1 cellular context compared by ENCODE assay signal in the genomic region with DNA sequence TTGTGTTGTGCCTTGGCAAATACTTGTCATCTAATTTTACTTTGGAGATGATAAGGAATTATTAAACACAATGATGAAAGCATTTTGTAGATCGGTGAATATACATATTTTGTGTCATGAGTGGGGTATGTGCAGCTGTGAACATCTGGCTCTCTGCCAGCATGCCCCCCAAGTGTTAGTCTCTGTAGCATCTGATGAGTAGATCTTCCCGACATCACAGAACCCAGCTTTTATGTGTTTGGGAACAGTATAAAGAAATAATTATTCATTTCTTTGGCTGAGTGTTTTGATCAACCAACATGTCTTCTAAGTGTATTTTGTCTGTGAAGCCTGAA.
TF ChIP-seq lines count a peak whose summit lies in the region.

No MANE protein-coding gene starts in this region.

TF ChIP-seq in HepG2, 621 proteins besides CTCF, POLR2A, EP300 and RAD21:
- TF ChIP-seq PAX8 (CRISPR knock-in tag; IDR thresholded peaks at IDR 0.05; ENCODE audit: borderline replicate concordance), result 0 out of 2 replicates have a peak, but pooled peaks have one; percentile 34
- 0 out of 2 replicates have a peak, but pooled peaks have one; percentile 39 for TF ChIP-seq TARDBP (CRISPR knock-in tag; IDR thresholded peaks at IDR 0.05)
- peak; percentile 54 for TF ChIP-seq NFIC (IDR thresholded peaks at IDR 0.05; ENCODE audit: low read length)
- TF ChIP-seq, protein P1, sequence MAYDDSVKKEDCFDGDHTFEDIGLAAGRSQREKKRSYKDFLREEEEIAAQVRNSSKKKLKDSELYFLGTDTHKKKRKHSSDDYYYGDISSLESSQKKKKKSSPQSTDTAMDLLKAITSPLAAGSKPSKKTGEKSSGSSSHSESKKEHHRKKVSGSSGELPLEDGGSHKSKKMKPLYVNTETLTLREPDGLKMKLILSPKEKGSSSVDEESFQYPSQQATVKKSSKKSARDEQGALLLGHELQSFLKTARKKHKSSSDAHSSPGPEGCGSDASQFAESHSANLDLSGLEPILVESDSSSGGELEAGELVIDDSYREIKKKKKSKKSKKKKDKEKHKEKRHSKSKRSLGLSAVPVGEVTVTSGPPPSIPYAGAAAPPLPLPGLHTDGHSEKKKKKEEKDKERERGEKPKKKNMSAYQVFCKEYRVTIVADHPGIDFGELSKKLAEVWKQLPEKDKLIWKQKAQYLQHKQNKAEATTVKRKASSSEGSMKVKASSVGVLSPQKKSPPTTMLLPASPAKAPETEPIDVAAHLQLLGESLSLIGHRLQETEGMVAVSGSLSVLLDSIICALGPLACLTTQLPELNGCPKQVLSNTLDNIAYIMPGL (CRISPR knock-in tag; IDR thresholded peaks at IDR 0.05; ENCODE audit: borderline replicate concordance in 1 of 2, low read depth in 1 of 2), result peak in 1 of 2 experiments; percentile 49; a peak in 1 of 4 replicates
- TF ChIP-seq, protein P2, sequence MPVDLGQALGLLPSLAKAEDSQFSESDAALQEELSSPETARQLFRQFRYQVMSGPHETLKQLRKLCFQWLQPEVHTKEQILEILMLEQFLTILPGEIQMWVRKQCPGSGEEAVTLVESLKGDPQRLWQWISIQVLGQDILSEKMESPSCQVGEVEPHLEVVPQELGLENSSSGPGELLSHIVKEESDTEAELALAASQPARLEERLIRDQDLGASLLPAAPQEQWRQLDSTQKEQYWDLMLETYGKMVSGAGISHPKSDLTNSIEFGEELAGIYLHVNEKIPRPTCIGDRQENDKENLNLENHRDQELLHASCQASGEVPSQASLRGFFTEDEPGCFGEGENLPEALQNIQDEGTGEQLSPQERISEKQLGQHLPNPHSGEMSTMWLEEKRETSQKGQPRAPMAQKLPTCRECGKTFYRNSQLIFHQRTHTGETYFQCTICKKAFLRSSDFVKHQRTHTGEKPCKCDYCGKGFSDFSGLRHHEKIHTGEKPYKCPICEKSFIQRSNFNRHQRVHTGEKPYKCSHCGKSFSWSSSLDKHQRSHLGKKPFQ (CRISPR knock-in tag; IDR thresholded peaks at IDR 0.05; ENCODE audit: insufficient replicate concordance), result peak; percentile 10
- TF ChIP-seq HDAC1 (CRISPR knock-in tag; IDR thresholded peaks at IDR 0.05), result no peak
- TF ChIP-seq SALL2 (CRISPR knock-in tag; IDR thresholded peaks at IDR 0.05), result 0 out of 2 replicates have a peak, but pooled peaks have one; percentile 29
- TF ChIP-seq, protein P3, sequence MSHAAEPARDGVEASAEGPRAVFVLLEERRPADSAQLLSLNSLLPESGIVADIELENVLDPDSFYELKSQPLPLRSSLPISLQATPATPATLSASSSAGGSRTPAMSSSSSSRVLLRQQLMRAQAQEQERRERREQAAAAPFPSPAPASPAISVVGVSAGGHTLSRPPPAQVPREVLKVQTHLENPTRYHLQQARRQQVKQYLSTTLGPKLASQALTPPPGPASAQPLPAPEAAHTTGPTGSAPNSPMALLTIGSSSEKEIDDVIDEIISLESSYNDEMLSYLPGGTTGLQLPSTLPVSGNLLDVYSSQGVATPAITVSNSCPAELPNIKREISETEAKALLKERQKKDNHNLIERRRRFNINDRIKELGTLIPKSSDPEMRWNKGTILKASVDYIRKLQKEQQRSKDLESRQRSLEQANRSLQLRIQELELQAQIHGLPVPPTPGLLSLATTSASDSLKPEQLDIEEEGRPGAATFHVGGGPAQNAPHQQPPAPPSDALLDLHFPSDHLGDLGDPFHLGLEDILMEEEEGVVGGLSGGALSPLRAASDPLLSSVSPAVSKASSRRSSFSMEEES (CRISPR knock-in tag; IDR thresholded peaks at IDR 0.05), result 0 out of 2 replicates have a peak, but pooled peaks have one; percentile 81
- TF ChIP-seq PHF21A (CRISPR knock-in tag; IDR thresholded peaks at IDR 0.05), result peak; percentile 15; the same call in 1 of the 2 replicates
- TF ChIP-seq MXD4 (CRISPR knock-in tag; IDR thresholded peaks at IDR 0.05), result peak; percentile 12; the same call in 1 of the 2 replicates
- TF ChIP-seq CCAR2 (optimal IDR thresholded peaks at IDR 0.05; ENCODE audit: low read depth, low read length), result no peak
- no peak for TF ChIP-seq AKAP8 (CRISPR knock-in tag; IDR thresholded peaks at IDR 0.05)
- TF ChIP-seq ZNF264 (CRISPR knock-in tag; IDR thresholded peaks at IDR 0.05), result 0 out of 2 replicates have a peak, but pooled peaks have one; percentile 17
- TF ChIP-seq, protein P4, sequence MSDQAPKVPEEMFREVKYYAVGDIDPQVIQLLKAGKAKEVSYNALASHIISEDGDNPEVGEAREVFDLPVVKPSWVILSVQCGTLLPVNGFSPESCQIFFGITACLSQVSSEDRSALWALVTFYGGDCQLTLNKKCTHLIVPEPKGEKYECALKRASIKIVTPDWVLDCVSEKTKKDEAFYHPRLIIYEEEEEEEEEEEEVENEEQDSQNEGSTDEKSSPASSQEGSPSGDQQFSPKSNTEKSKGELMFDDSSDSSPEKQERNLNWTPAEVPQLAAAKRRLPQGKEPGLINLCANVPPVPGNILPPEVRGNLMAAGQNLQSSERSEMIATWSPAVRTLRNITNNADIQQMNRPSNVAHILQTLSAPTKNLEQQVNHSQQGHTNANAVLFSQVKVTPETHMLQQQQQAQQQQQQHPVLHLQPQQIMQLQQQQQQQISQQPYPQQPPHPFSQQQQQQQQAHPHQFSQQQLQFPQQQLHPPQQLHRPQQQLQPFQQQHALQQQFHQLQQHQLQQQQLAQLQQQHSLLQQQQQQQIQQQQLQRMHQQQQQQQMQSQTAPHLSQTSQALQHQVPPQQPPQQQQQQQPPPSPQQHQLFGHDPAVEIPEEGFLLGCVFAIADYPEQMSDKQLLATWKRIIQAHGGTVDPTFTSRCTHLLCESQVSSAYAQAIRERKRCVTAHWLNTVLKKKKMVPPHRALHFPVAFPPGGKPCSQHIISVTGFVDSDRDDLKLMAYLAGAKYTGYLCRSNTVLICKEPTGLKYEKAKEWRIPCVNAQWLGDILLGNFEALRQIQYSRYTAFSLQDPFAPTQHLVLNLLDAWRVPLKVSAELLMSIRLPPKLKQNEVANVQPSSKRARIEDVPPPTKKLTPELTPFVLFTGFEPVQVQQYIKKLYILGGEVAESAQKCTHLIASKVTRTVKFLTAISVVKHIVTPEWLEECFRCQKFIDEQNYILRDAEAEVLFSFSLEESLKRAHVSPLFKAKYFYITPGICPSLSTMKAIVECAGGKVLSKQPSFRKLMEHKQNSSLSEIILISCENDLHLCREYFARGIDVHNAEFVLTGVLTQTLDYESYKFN (CRISPR knock-in tag; conservative IDR thresholded peaks at IDR 0.05), result peak; percentile 43
- no peak for TF ChIP-seq ZNF367 (CRISPR knock-in tag; IDR thresholded peaks at IDR 0.05; ENCODE audit: borderline replicate concordance)
- TF ChIP-seq RARG (CRISPR knock-in tag; IDR thresholded peaks at IDR 0.05; ENCODE audit: low read depth), result no peak
- TF ChIP-seq, protein P5, sequence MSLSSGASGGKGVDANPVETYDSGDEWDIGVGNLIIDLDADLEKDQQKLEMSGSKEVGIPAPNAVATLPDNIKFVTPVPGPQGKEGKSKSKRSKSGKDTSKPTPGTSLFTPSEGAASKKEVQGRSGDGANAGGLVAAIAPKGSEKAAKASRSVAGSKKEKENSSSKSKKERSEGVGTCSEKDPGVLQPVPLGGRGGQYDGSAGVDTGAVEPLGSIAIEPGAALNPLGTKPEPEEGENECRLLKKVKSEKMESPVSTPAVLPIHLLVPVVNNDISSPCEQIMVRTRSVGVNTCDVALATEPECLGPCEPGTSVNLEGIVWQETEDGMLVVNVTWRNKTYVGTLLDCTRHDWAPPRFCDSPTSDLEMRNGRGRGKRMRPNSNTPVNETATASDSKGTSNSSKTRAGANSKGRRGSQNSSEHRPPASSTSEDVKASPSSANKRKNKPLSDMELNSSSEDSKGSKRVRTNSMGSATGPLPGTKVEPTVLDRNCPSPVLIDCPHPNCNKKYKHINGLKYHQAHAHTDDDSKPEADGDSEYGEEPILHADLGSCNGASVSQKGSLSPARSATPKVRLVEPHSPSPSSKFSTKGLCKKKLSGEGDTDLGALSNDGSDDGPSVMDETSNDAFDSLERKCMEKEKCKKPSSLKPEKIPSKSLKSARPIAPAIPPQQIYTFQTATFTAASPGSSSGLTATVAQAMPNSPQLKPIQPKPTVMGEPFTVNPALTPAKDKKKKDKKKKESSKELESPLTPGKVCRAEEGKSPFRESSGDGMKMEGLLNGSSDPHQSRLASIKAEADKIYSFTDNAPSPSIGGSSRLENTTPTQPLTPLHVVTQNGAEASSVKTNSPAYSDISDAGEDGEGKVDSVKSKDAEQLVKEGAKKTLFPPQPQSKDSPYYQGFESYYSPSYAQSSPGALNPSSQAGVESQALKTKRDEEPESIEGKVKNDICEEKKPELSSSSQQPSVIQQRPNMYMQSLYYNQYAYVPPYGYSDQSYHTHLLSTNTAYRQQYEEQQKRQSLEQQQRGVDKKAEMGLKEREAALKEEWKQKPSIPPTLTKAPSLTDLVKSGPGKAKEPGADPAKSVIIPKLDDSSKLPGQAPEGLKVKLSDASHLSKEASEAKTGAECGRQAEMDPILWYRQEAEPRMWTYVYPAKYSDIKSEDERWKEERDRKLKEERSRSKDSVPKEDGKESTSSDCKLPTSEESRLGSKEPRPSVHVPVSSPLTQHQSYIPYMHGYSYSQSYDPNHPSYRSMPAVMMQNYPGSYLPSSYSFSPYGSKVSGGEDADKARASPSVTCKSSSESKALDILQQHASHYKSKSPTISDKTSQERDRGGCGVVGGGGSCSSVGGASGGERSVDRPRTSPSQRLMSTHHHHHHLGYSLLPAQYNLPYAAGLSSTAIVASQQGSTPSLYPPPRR (CRISPR knock-in tag; IDR thresholded peaks at IDR 0.05; ENCODE audit: borderline replicate concordance), result 0 out of 2 replicates have a peak, but pooled peaks have one; percentile 26
- no peak for TF ChIP-seq ZNF747 (CRISPR knock-in tag; IDR thresholded peaks at IDR 0.05; ENCODE audit: borderline replicate concordance)
